Comparison of ENCODE assay signal across 1 cellular context in genomic region chr14:33646692-33647260, GRCh38.
TF ChIP-seq lines count a peak whose summit lies in the region.

No MANE protein-coding gene starts in this region.

TF ChIP-seq in WTC11, 78 proteins besides CTCF, POLR2A, EP300 and RAD21 (continued from another document):
- TF ChIP-seq, protein P1, sequence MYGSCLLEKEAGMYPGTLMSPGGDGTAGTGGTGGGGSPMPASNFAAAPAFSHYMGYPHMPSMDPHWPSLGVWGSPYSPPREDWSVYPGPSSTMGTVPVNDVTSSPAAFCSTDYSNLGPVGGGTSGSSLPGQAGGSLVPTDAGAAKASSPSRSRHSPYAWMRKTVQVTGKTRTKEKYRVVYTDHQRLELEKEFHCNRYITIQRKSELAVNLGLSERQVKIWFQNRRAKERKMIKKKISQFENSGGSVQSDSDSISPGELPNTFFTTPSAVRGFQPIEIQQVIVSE (CRISPR knock-in tag; IDR thresholded peaks at IDR 0.05; ENCODE audit: borderline replicate concordance): no peak
- no peak for TF ChIP-seq SP1 (CRISPR knock-in tag; conservative IDR thresholded peaks at IDR 0.05)
- no peak for TF ChIP-seq PRRX2 (CRISPR knock-in tag; IDR thresholded peaks at IDR 0.05)
- TF ChIP-seq ZNF532 (CRISPR knock-in tag; IDR thresholded peaks at IDR 0.05; ENCODE audit: borderline replicate concordance): no peak
- TF ChIP-seq, protein P2, sequence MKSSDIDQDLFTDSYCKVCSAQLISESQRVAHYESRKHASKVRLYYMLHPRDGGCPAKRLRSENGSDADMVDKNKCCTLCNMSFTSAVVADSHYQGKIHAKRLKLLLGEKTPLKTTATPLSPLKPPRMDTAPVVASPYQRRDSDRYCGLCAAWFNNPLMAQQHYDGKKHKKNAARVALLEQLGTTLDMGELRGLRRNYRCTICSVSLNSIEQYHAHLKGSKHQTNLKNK (CRISPR knock-in tag; IDR thresholded peaks at IDR 0.05): no peak
- no peak for TF ChIP-seq ESRRA (CRISPR knock-in tag; IDR thresholded peaks at IDR 0.05; ENCODE audit: borderline replicate concordance)
- no peak for TF ChIP-seq PREB (CRISPR knock-in tag; IDR thresholded peaks at IDR 0.05; ENCODE audit: borderline replicate concordance)
- TF ChIP-seq, protein P3, sequence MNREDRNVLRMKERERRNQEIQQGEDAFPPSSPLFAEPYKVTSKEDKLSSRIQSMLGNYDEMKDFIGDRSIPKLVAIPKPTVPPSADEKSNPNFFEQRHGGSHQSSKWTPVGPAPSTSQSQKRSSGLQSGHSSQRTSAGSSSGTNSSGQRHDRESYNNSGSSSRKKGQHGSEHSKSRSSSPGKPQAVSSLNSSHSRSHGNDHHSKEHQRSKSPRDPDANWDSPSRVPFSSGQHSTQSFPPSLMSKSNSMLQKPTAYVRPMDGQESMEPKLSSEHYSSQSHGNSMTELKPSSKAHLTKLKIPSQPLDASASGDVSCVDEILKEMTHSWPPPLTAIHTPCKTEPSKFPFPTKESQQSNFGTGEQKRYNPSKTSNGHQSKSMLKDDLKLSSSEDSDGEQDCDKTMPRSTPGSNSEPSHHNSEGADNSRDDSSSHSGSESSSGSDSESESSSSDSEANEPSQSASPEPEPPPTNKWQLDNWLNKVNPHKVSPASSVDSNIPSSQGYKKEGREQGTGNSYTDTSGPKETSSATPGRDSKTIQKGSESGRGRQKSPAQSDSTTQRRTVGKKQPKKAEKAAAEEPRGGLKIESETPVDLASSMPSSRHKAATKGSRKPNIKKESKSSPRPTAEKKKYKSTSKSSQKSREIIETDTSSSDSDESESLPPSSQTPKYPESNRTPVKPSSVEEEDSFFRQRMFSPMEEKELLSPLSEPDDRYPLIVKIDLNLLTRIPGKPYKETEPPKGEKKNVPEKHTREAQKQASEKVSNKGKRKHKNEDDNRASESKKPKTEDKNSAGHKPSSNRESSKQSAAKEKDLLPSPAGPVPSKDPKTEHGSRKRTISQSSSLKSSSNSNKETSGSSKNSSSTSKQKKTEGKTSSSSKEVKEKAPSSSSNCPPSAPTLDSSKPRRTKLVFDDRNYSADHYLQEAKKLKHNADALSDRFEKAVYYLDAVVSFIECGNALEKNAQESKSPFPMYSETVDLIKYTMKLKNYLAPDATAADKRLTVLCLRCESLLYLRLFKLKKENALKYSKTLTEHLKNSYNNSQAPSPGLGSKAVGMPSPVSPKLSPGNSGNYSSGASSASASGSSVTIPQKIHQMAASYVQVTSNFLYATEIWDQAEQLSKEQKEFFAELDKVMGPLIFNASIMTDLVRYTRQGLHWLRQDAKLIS (CRISPR knock-in tag; IDR thresholded peaks at IDR 0.05; ENCODE audit: borderline replicate concordance): no peak
- no peak for TF ChIP-seq ATF6 (CRISPR knock-in tag; IDR thresholded peaks at IDR 0.05)
